ENCODE assay signal across 1 cellular context in genomic region chr15:89196994-89197393, GRCh38.
TF ChIP-seq lines count a peak whose summit lies in the region.

No MANE protein-coding gene starts in this region.

TF ChIP-seq in HEK293, 187 proteins besides CTCF, POLR2A, EP300 and RAD21 (continued from another document and continues in another):
- TF ChIP-seq KLF8 (tag by site-specific recombination; IDR thresholded peaks at IDR 0.05) (0 out of 2 replicates have a peak, but pooled peaks have one; percentile 27), ZNF221 (tag by site-specific recombination; IDR thresholded peaks at IDR 0.05; ENCODE audit: borderline replicate concordance) (no peak), ZNF24 (tag by site-specific recombination; IDR thresholded peaks at IDR 0.05) (no peak), ZNF664 (tag by site-specific recombination; IDR thresholded peaks at IDR 0.05) (no peak), ZNF155 (tag by site-specific recombination; IDR thresholded peaks at IDR 0.05) (no peak), ZNF354C (tag by site-specific recombination; IDR thresholded peaks at IDR 0.05; ENCODE audit: borderline replicate concordance, low read depth) (no peak), TSHZ1 (tag by site-specific recombination; IDR thresholded peaks at IDR 0.05; ENCODE audit: borderline replicate concordance) (0 out of 2 replicates have a peak, but pooled peaks have one; percentile 5), BCL11A (tag by site-specific recombination; IDR thresholded peaks at IDR 0.05; ENCODE audit: low read depth) (no peak), ZNF48 (tag by site-specific recombination; IDR thresholded peaks at IDR 0.05) (no peak), MEIS1 (CRISPR knock-in tag; IDR thresholded peaks at IDR 0.05; ENCODE audit: borderline replicate concordance) (no peak), ZNF658 (tag by site-specific recombination; IDR thresholded peaks at IDR 0.05) (no peak), ZNF138 (tag by site-specific recombination; IDR thresholded peaks at IDR 0.05; ENCODE audit: borderline replicate concordance) (no peak), ZNF548 (tag by site-specific recombination; IDR thresholded peaks at IDR 0.05) (no peak), ZNF214 (tag by site-specific recombination; IDR thresholded peaks at IDR 0.05; ENCODE audit: borderline replicate concordance) (no peak), ZNF280D (tag by site-specific recombination; IDR thresholded peaks at IDR 0.05) (no peak), YY1 (tag by site-specific recombination; IDR thresholded peaks at IDR 0.05) (no peak), ZNF777 (tag by site-specific recombination; IDR thresholded peaks at IDR 0.05; ENCODE audit: borderline replicate concordance) (no peak), MYNN (tag by site-specific recombination; IDR thresholded peaks at IDR 0.05; ENCODE audit: borderline replicate concordance) (no peak), ZNF184 (tag by site-specific recombination; IDR thresholded peaks at IDR 0.05) (no peak), PATZ1 (tag by site-specific recombination; IDR thresholded peaks at IDR 0.05) (no peak), ZNF501 (tag by site-specific recombination; IDR thresholded peaks at IDR 0.05) (no peak), ZNF529 (tag by site-specific recombination; IDR thresholded peaks at IDR 0.05; ENCODE audit: insufficient replicate concordance) (no peak), ZNF426 (tag by site-specific recombination; IDR thresholded peaks at IDR 0.05) (no peak), ZNF776 (tag by site-specific recombination; IDR thresholded peaks at IDR 0.05; ENCODE audit: borderline replicate concordance) (no peak), ZNF473 (tag by site-specific recombination; IDR thresholded peaks at IDR 0.05) (no peak), KLF16 (tag by site-specific recombination; IDR thresholded peaks at IDR 0.05) (no peak), GLI2 (tag by site-specific recombination; IDR thresholded peaks at IDR 0.05; ENCODE audit: borderline replicate concordance, low read depth) (no peak), ZNF239 (tag by site-specific recombination; IDR thresholded peaks at IDR 0.05) (no peak), ZNF692 (tag by site-specific recombination; IDR thresholded peaks at IDR 0.05) (peak; percentile 60; the same call in 1 of the 2 replicates), ZSCAN30 (tag by site-specific recombination; IDR thresholded peaks at IDR 0.05) (no peak), HOXC10 (CRISPR knock-in tag; IDR thresholded peaks at IDR 0.05) (no peak), ZNF791 (tag by site-specific recombination; IDR thresholded peaks at IDR 0.05) (no peak), ZFP41 (tag by site-specific recombination; IDR thresholded peaks at IDR 0.05; ENCODE audit: borderline replicate concordance) (no peak), ZNF530 (tag by site-specific recombination; IDR thresholded peaks at IDR 0.05; ENCODE audit: low read depth) (no peak), PBX3 (CRISPR knock-in tag; IDR thresholded peaks at IDR 0.05) (no peak), ZBTB48 (tag by site-specific recombination; IDR thresholded peaks at IDR 0.05) (no peak), ZNF843 (tag by site-specific recombination; IDR thresholded peaks at IDR 0.05) (no peak), ZFP3 (tag by site-specific recombination; IDR thresholded peaks at IDR 0.05; ENCODE audit: low read depth) (no peak), ZSCAN23 (tag by site-specific recombination; IDR thresholded peaks at IDR 0.05) (no peak), ZNF302 (tag by site-specific recombination; IDR thresholded peaks at IDR 0.05; ENCODE audit: low read depth) (no peak), KLF9 (tag by site-specific recombination; IDR thresholded peaks at IDR 0.05; ENCODE audit: low read depth) (no peak; the same call in 1 of the 2 replicates), ZNF792 (tag by site-specific recombination; IDR thresholded peaks at IDR 0.05) (no peak), ZNF560 (tag by site-specific recombination; IDR thresholded peaks at IDR 0.05; ENCODE audit: borderline replicate concordance) (no peak), ELK4 (IDR thresholded peaks at IDR 0.05; ENCODE audit: borderline replicate concordance, low read depth, low read length) (no peak), ZBTB1 (tag by site-specific recombination; IDR thresholded peaks at IDR 0.05) (no peak), PRDM1 (tag by site-specific recombination; IDR thresholded peaks at IDR 0.05) (no peak), ZNF157 (tag by site-specific recombination; IDR thresholded peaks at IDR 0.05) (no peak), BCL11B (tag by site-specific recombination; IDR thresholded peaks at IDR 0.05; ENCODE audit: low read depth) (no peak), ZBTB11 (tag by site-specific recombination; conservative IDR thresholded peaks at IDR 0.05; ENCODE audit: low read depth) (no peak), AEBP2 (tag by site-specific recombination; IDR thresholded peaks at IDR 0.05; ENCODE audit: borderline replicate concordance) (no peak), ZFP69B (tag by site-specific recombination; IDR thresholded peaks at IDR 0.05) (no peak), ZNF2 (tag by site-specific recombination; IDR thresholded peaks at IDR 0.05) (no peak), GFI1B (tag by site-specific recombination; IDR thresholded peaks at IDR 0.05) (peak; percentile 82), ZNF37A (tag by site-specific recombination; IDR thresholded peaks at IDR 0.05) (no peak)
